23 cellular contexts compared by ENCODE assay signal in the genomic region with DNA sequence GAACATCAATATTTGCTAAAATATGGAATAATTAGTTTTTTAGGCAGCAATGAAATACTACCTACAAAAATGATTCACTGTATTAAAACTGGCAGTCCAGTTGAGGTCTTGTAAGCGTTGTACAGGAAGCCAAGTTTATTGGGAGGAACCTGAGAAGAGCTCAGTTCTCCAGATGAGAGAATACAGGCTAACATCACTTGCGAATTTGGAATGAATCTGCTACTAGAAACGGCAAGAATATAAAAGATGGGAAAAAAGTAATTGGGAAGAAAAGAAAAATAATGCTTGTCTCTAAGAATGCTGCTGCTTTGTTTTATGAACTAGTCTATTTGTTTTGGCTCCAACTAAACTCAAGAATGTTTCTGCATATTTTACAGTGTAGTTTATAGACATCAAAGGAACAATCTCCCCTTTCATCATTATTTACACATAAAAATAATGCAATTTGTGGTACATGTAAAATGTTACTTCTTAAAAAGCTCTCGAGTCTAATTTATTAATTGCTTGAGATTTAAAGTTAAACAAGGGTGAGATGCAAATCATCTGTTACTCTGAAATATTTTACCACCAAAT.
DNase-seq lines count a peak whose midpoint lies in the region; ATAC-seq and TF ChIP-seq lines count a peak whose summit lies in the region.
"Had no signal": no experiment of that assay in that cellular context is flagged by ENCODE, and none has a peak within 500 bp of the region (broad histone marks: within the 10 kb centered on the region; RNA-seq: fewer than 3 reads in every experiment).

No MANE protein-coding gene starts in this region.

- H4K20me1 ChIP-seq in PC-3 (ENCODE audit: low read length) (no peaks in the 10 kb centered on the region), osteoblast (ENCODE audit: insufficient read depth, low read length) (no peaks in the 10 kb centered on the region)

- peak overlapping the region; percentile 10 for H3K4me2 ChIP-seq in PC-3 (ENCODE audit: low read length)
- peak overlapping the region; percentile 20 for H3K4me2 ChIP-seq in osteoblast (ENCODE audit: insufficient read depth, low read length)

- ATAC-seq in PC-3 = peak; percentile 98
- ATAC-seq: stimulated activated naive CD8-positive, alpha-beta T cell treated with anti-CD3 and anti-CD28 coated beads, Interleukin-15, amount 100 ng/mL, for 72 hours had no signal

- CTCF ChIA-PET in PC-3 (lab: Charles Lee) = no interaction called here

- H3K9me3 ChIP-seq in PC-3 (ENCODE audit: low read length) (no peaks in the 10 kb centered on the region), osteoblast (ENCODE audit: low read depth, low read length) (no peaks in the 10 kb centered on the region), ovary (no peaks in the 10 kb centered on the region)
- H3K9me3 ChIP-seq: breast epithelium, esophagus muscularis mucosa, right atrium auricular region, upper lobe of left lung had no signal

- no peak overlapping the region for H2AFZ ChIP-seq in PC-3 (ENCODE audit: low read length)
- H2AFZ ChIP-seq in osteoblast (ENCODE audit: low read length) = no peak overlapping the region

- H3K27ac ChIP-seq in PC-3 (ENCODE audit: low read length) (no peak overlapping the region), osteoblast (ENCODE audit: low read depth, low read length) (no peak overlapping the region), ovary (no peak overlapping the region)
- H3K27ac ChIP-seq: breast epithelium, dorsolateral prefrontal cortex, esophagus muscularis mucosa, right atrium auricular region, upper lobe of left lung had no signal

- 3 to 7% (median 4%) methylated on average over 4 of the region's 4 CpGs for WGBS in ovary, 3 donors

- no peak overlapping the region for H3K4me3 ChIP-seq in AG10803 (ENCODE audit: low read length)
- no peak overlapping the region for H3K4me3 ChIP-seq in PC-3 (ENCODE audit: low read length)
- H3K4me3 ChIP-seq in osteoblast (ENCODE audit: insufficient read depth, low read length) = no peak overlapping the region
- H3K4me3 ChIP-seq in ovary = no peak overlapping the region
- H3K4me3 ChIP-seq in H7 (ENCODE audit: insufficient read depth, low read depth, low read length) = no peak overlapping the region
- H3K4me3 ChIP-seq: breast epithelium, dorsolateral prefrontal cortex, esophagus muscularis mucosa, right atrium auricular region, upper lobe of left lung had no signal

- TF ChIP-seq POLR2A in ovary (IDR thresholded peaks at IDR 0.05) = no peak

- H3K9me2 ChIP-seq in PC-3 (replicated peaks; ENCODE audit: low read length) = no peaks in the 10 kb centered on the region

- DNase-seq in AG10803 (ENCODE audit: low read depth) = peak; percentile 37
- DNase-seq in PC-3 = peak; percentile 61
- peak; percentile 37 for DNase-seq in fibroblast of gingiva (ENCODE audit: low read depth)
- DNase-seq in osteoblast (ENCODE audit: insufficient read length, low spot score, missing footprints) = peak; percentile 42
- no peak for DNase-seq in ovary
- DNase-seq in NCI-H2029 (lab: John Stamatoyannopoulos, UW) = no peak
- no peak for DNase-seq in H7
- no peak for DNase-seq in activated naive CD4-positive, alpha-beta T cell treated with anti-CD3 and anti-CD28 coated beads, Interleukin-2, amount 50 U/mL, for 16 hours
- DNase-seq: activated CD4-positive, CD25-positive, alpha-beta regulatory T cell treated with anti-CD3 and anti-CD28 coated beads, Interleukin-2, amount 50 U/mL, for 72 hours; activated naive CD8-positive, alpha-beta T cell treated with anti-CD3 and anti-CD28 coated beads, Interleukin-2, amount 10 ng/mL, durations not matched to agents 7 days and 5 days; DND-41; dorsolateral prefrontal cortex; hippocampal formation; kidney; NCI-H2081; NCI-H524; SHP77; stimulated activated CD4-positive, alpha-beta T cell treated with anti-CD3 and anti-CD28 coated beads, Interleukin-1b, Interleukin-23, amount 100 ng/mL, for 48 hours; stimulated activated naive CD8-positive, alpha-beta T cell treated with anti-CD3 and anti-CD28 coated beads, Interleukin-15, amount 100 ng/mL, for 72 hours; upper lobe of left lung had no signal

- POLR2A ChIA-PET in PC-3 (lab: Charles Lee; ENCODE audit: unreplicated experiment) = no interaction called here

- H3K27me3 ChIP-seq in PC-3 (ENCODE audit: low read length) = no peaks in the 10 kb centered on the region
- H3K27me3 ChIP-seq in osteoblast (ENCODE audit: insufficient read depth, low read length) = no peaks in the 10 kb centered on the region
- H3K27me3 ChIP-seq in ovary = no peaks in the 10 kb centered on the region
- H3K27me3 ChIP-seq in H7 (ENCODE audit: control insufficient read depth, insufficient read depth, low read length) = no peaks in the 10 kb centered on the region
- H3K27me3 ChIP-seq: breast epithelium, dorsolateral prefrontal cortex, esophagus muscularis mucosa, right atrium auricular region, upper lobe of left lung had no signal

- TF ChIP-seq CTCF in AG10803 (conservative IDR thresholded peaks at IDR 0.05; ENCODE audit: low read length) = no peak
- TF ChIP-seq CTCF in PC-3 (conservative IDR thresholded peaks at IDR 0.05; ENCODE audit: low read depth, low read length) = no peak
- TF ChIP-seq CTCF in osteoblast (IDR thresholded peaks at IDR 0.05; ENCODE audit: extremely low read depth, low read depth, low read length) = no peak
- TF ChIP-seq CTCF in ovary (IDR thresholded peaks at IDR 0.05) = no peak

- no peaks in the 10 kb centered on the region for H3K79me2 ChIP-seq in PC-3 (ENCODE audit: low read length)
- H3K79me2 ChIP-seq in osteoblast (ENCODE audit: insufficient read depth, low read length) = no peaks in the 10 kb centered on the region

- no peak overlapping the region for H3K9ac ChIP-seq in PC-3 (ENCODE audit: low read length)

- intact Hi-C loops in PC-3 (cut with micrococcal nuclease) = no loop called here
- intact Hi-C loops in ovary (cut with DNase I) = no loop called here

- no TSS peak for BruUV-seq in PC-3 (replicated peaks; lab: Mats Ljungman, UMichigan)

- peaks cover 15% of the 10 kb centered on the region for H3K4me1 ChIP-seq in PC-3 (ENCODE audit: insufficient read depth, low read length)
- H3K4me1 ChIP-seq in osteoblast (ENCODE audit: insufficient read depth, low read length) = peaks cover 10% of the 10 kb centered on the region
- no peaks in the 10 kb centered on the region for H3K4me1 ChIP-seq in ovary (ENCODE audit: insufficient read depth)
- H3K4me1 ChIP-seq: breast epithelium had no signal

- no peaks in the 10 kb centered on the region for H3F3A ChIP-seq in PC-3 (ENCODE audit: low read length, unreplicated experiment)

- no peak for TF ChIP-seq EP300 in ovary (IDR thresholded peaks at IDR 0.05)

- H3K36me3 ChIP-seq in PC-3 (ENCODE audit: low read depth, low read length) (no peaks in the 10 kb centered on the region), osteoblast (ENCODE audit: insufficient read depth, low read length) (no peaks in the 10 kb centered on the region), ovary (no peaks in the 10 kb centered on the region), H7 (replicated peaks; ENCODE audit: control insufficient read depth, insufficient read depth, low read length) (no peaks in the 10 kb centered on the region)
- H3K36me3 ChIP-seq: breast epithelium, esophagus muscularis mucosa, right atrium auricular region, upper lobe of left lung had no signal

Comparison
In these comparisons a context has a peak if more than half of its experiments do, and no peak if none do; other contexts are left out.
1. DNase-seq: peak in AG10803 (single experiment), PC-3 (single experiment), fibroblast of gingiva (single experiment) and osteoblast (single experiment); none in ovary (0 of 5), NCI-H2029 (single experiment), H7 (single experiment) and activated naive CD4-positive, alpha-beta T cell treated with anti-CD3 and anti-CD28 coated beads, Interleukin-2, amount 50 U/mL, for 16 hours (single experiment).